ENCODE assay signal across 13 cellular contexts in the genomic region with DNA sequence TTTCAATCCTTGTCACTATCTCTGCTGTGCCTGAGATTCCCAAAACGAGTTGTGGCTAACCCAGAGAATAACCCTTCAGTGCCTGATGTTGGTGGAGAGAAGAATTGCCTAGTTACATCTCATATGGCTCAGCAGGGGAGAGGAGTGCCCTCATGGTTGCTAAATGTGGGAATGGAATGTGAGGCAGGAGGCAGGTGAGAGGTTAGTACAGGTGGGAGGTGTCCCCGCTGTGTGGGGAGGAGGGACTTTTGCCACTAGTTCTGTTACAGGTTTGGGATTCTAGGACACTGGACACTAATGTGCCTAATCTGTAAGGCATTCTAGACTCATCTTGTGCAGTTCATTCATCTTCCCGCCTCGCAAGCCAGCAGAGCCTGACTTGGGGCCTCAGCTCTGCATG. TPM values are rescaled to one million over a fixed set of nuclear protein-coding genes. Genes with fewer than 3 reads are reported as not detected.
A peak's percentile ranks its signal among the peaks of the same experiment; 100 is the strongest.
DNase-seq lines count a peak whose midpoint lies in the region; ATAC-seq and TF ChIP-seq lines count a peak whose summit lies in the region.
"Had no signal": no experiment of that assay in that cellular context is flagged by ENCODE, and none has a peak within 500 bp of the region (broad histone marks: within the 10 kb centered on the region; RNA-seq: fewer than 3 reads in every experiment).

No MANE protein-coding gene starts in this region.

- peaks cover 11% of the 10 kb centered on the region for H3K4me1 Mint-ChIP-seq in nephron progenitor cell
- peaks cover 38 to 60% (median 55%) of the 10 kb centered on the region in 3 donors for H3K4me1 Mint-ChIP-seq in CD8-positive, alpha-beta memory T cell

- POLR2A ChIA-PET in CD8-positive, alpha-beta memory T cell (lab: Charles Lee): interaction anchor here (0.9 kb wide), 1 partner anchor 25 kb away, joined by 3 read pairs; no protein-coding TSS in a partner anchor

- H3K9me3 Mint-ChIP-seq in nephron progenitor cell: peaks cover 47% of the 10 kb centered on the region
- peaks cover 0 to 12% (median 7%) of the 10 kb centered on the region in 5 donors for H3K9me3 Mint-ChIP-seq in CD8-positive, alpha-beta memory T cell

- no peak for TF ChIP-seq POLR2A in esophagus muscularis mucosa (IDR thresholded peaks at IDR 0.05; ENCODE audit: low read depth)

- no peaks in the 10 kb centered on the region for H3K9me3 ChIP-seq in esophagus muscularis mucosa
- H3K9me3 ChIP-seq in CD8-positive, alpha-beta memory T cell (ENCODE audit: low read length): no peaks in the 10 kb centered on the region

- no peaks in the 10 kb centered on the region for H3K36me3 ChIP-seq in H7 (replicated peaks; ENCODE audit: control insufficient read depth, insufficient read depth, low read length)
- no peaks in the 10 kb centered on the region for H3K36me3 ChIP-seq in esophagus muscularis mucosa
- H3K36me3 ChIP-seq in CD8-positive, alpha-beta memory T cell (ENCODE audit: insufficient read depth, low read length): no peaks in the 10 kb centered on the region

- H3K4me3 ChIP-seq in H7 (ENCODE audit: insufficient read depth, low read depth, low read length): no peak overlapping the region
- H3K4me3 ChIP-seq in esophagus muscularis mucosa: no peak overlapping the region
- no peak overlapping the region for H3K4me3 ChIP-seq in CD8-positive, alpha-beta memory T cell (ENCODE audit: low read length)

- peak; percentile 68 for DNase-seq in H7
- DNase-seq in NCI-H2107 treated with DMSO at 0.1 percent for 48 hours (lab: John Stamatoyannopoulos, UW; ENCODE audit: unreplicated experiment): peak; percentile 93
- peak; percentile 39 for DNase-seq in esophagus muscularis mucosa (ENCODE audit: extremely low spot score)
- no peak for DNase-seq in nephron progenitor cell
- DNase-seq in RKO (ENCODE audit: low spot score): no peak
- no peak for DNase-seq in CD8-positive, alpha-beta memory T cell
- DNase-seq: activated CD8-positive, alpha-beta memory T cell treated with anti-CD3 and anti-CD28 coated beads, Interleukin-2, amount 50 U/mL, for 4 hours; activated naive CD4-positive, alpha-beta T cell treated with anti-CD3 and anti-CD28 coated beads, Interleukin-2, amount 10 ng/mL, durations not matched to agents 7 days and 5 days; AML-193; NCI-H524 treated with DMSO at 0.1 percent for 48 hours; stimulated activated CD4-positive, alpha-beta T cell treated with anti-CD3 and anti-CD28 coated beads, Interleukin-4, amount 100 ng/mL, for 4 hours had no signal

- WGBS in esophagus muscularis mucosa: 79% methylated on average over 4 of the region's 4 CpGs

- CTCF ChIA-PET in CD8-positive, alpha-beta memory T cell (lab: Charles Lee): no interaction called here

- no peak overlapping the region for H3K4me3 Mint-ChIP-seq in nephron progenitor cell
- H3K4me3 Mint-ChIP-seq in CD8-positive, alpha-beta memory T cell: no peak overlapping the region
- H3K4me3 Mint-ChIP-seq: activated naive CD4-positive, alpha-beta T cell treated with anti-CD3 and anti-CD28 coated beads, Interleukin-2, amount 10 ng/mL, durations not matched to agents 7 days and 5 days had no signal

- H3K27me3 Mint-ChIP-seq in nephron progenitor cell (ENCODE audit: low read depth, poor library complexity): no peaks in the 10 kb centered on the region
- H3K27me3 Mint-ChIP-seq in CD8-positive, alpha-beta memory T cell: no peaks in the 10 kb centered on the region
- H3K27me3 Mint-ChIP-seq: activated naive CD4-positive, alpha-beta T cell treated with anti-CD3 and anti-CD28 coated beads, Interleukin-2, amount 10 ng/mL, durations not matched to agents 7 days and 5 days had no signal

- no peak for ATAC-seq in HG03565 (IDR thresholded peaks at IDR 0.05; ENCODE audit: unreplicated experiment)

- intact Hi-C loops in esophagus muscularis mucosa (cut with DNase I): no loop called here

- peak overlapping the region; percentile 74 for H3K27ac Mint-ChIP-seq in nephron progenitor cell
- H3K27ac Mint-ChIP-seq in CD8-positive, alpha-beta memory T cell: peak overlapping the region in 1 of 8 donors; percentile 41
- H3K27ac Mint-ChIP-seq: activated naive CD4-positive, alpha-beta T cell treated with anti-CD3 and anti-CD28 coated beads, Interleukin-2, amount 10 ng/mL, durations not matched to agents 7 days and 5 days had no signal

- no peak for TF ChIP-seq CTCF in esophagus muscularis mucosa (IDR thresholded peaks at IDR 0.05)
- TF ChIP-seq CTCF in nephron progenitor cell (IDR thresholded peaks at IDR 0.05): no peak

- H3K36me3 Mint-ChIP-seq in nephron progenitor cell (ENCODE audit: low read depth): peaks cover 76% of the 10 kb centered on the region
- peaks cover 16 to 17% (median 17%) of the 10 kb centered on the region in 3 donors for H3K36me3 Mint-ChIP-seq in CD8-positive, alpha-beta memory T cell

- no peak overlapping the region for H3K27ac ChIP-seq in esophagus muscularis mucosa (replicated peaks in 1 of 4)
- no peak overlapping the region for H3K27ac ChIP-seq in CD8-positive, alpha-beta memory T cell (ENCODE audit: low read depth, low read length)
- H3K27ac ChIP-seq: RWPE1 had no signal

- peaks cover under 1 to 15% (median 5%) of the 10 kb centered on the region in 4 donors for H3K4me1 ChIP-seq in esophagus muscularis mucosa
- no peaks in the 10 kb centered on the region for H3K4me1 ChIP-seq in CD8-positive, alpha-beta memory T cell (ENCODE audit: insufficient read depth, low read length)

- no peak for TF ChIP-seq EP300 in esophagus muscularis mucosa (IDR thresholded peaks at IDR 0.05)

- H3K27me3 ChIP-seq in H7 (ENCODE audit: control insufficient read depth, insufficient read depth, low read length): no peaks in the 10 kb centered on the region
- no peaks in the 10 kb centered on the region for H3K27me3 ChIP-seq in esophagus muscularis mucosa
- no peaks in the 10 kb centered on the region for H3K27me3 ChIP-seq in CD8-positive, alpha-beta memory T cell (ENCODE audit: insufficient read depth, low read length, poor library complexity, severe bottlenecking)

RNA-seq across cellular contexts. Expression of a gene that starts 16.2 kb away (rescaled TPM):
- total RNA-seq in H7 (2014; rRNA removed; shearing (Covaris generic)): 31.4 and 40.1 TPM in 2 replicates
- total RNA-seq in esophagus muscularis mucosa: 100 to 1,000 TPM; 129 to 170 (median 156) TPM
- total RNA-seq in CD8-positive, alpha-beta memory T cell: 10 to 100 TPM; 26.9 to 32.1 TPM
- polyA plus RNA-seq in CD8-positive, alpha-beta memory T cell: 50.1 TPM

Comparison
In these comparisons a context has a peak if more than half of its experiments do, and no peak if none do; other contexts are left out.
1. DNase-seq: peak in H7 (single experiment), NCI-H2107 treated with DMSO at 0.1 percent for 48 hours (single experiment) and esophagus muscularis mucosa (single experiment); none in nephron progenitor cell (single experiment), RKO (single experiment) and CD8-positive, alpha-beta memory T cell (0 of 5).